Comparison of ENCODE assay signal across 2 cellular contexts in genomic region chr1:245779797-245780529, GRCh38.
TF ChIP-seq lines count a peak whose summit lies in the region.

No MANE protein-coding gene starts in this region.

TF ChIP-seq in HCT116, 20 proteins besides CTCF, POLR2A, EP300 and RAD21:
- TF ChIP-seq EGR1 (IDR thresholded peaks at IDR 0.05; ENCODE audit: low read depth) = no peak
- TF ChIP-seq FOSL1 (IDR thresholded peaks at IDR 0.05; ENCODE audit: low read depth) = no peak
- no peak for TF ChIP-seq SIN3A (IDR thresholded peaks at IDR 0.05; ENCODE audit: low read depth)
- TF ChIP-seq JUND (IDR thresholded peaks at IDR 0.05) = no peak
- TF ChIP-seq EZH2 (IDR thresholded peaks at IDR 0.05) = no peak
- no peak for TF ChIP-seq SP1 (IDR thresholded peaks at IDR 0.05; ENCODE audit: low read depth)
- TF ChIP-seq ELF1 (IDR thresholded peaks at IDR 0.05; ENCODE audit: borderline replicate concordance, low read depth) = no peak
- TF ChIP-seq ZFX (IDR thresholded peaks at IDR 0.05) = no peak
- no peak for TF ChIP-seq CBX3 (IDR thresholded peaks at IDR 0.05; ENCODE audit: low read depth)
- no peak for TF ChIP-seq MAX (IDR thresholded peaks at IDR 0.05)
- TF ChIP-seq YY1 (IDR thresholded peaks at IDR 0.05; ENCODE audit: extremely low read depth, insufficient replicate concordance, low read depth, low read length) = no peak
- no peak for TF ChIP-seq SRF (IDR thresholded peaks at IDR 0.05; ENCODE audit: low read depth)
- no peak for TF ChIP-seq EZH2phosphoT487 (IDR thresholded peaks at IDR 0.05; ENCODE audit: borderline replicate concordance)
- no peak for TF ChIP-seq ZBTB33 (IDR thresholded peaks at IDR 0.05; ENCODE audit: extremely low read depth, insufficient replicate concordance, low read length)

TF ChIP-seq in K562, 482 proteins besides CTCF, POLR2A, EP300 and RAD21:
- TF ChIP-seq RBM25 (IDR thresholded peaks at IDR 0.05; ENCODE audit: low read depth, low read length, severe bottlenecking) (peak; percentile 71), STAG1 (CRISPR knock-in tag; IDR thresholded peaks at IDR 0.05; ENCODE audit: borderline replicate concordance) (no peak), ZNF146 (CRISPR knock-in tag; IDR thresholded peaks at IDR 0.05; ENCODE audit: unreplicated experiment) (peak; percentile 92)
